9 cellular contexts compared by ENCODE assay signal in the genomic region with DNA sequence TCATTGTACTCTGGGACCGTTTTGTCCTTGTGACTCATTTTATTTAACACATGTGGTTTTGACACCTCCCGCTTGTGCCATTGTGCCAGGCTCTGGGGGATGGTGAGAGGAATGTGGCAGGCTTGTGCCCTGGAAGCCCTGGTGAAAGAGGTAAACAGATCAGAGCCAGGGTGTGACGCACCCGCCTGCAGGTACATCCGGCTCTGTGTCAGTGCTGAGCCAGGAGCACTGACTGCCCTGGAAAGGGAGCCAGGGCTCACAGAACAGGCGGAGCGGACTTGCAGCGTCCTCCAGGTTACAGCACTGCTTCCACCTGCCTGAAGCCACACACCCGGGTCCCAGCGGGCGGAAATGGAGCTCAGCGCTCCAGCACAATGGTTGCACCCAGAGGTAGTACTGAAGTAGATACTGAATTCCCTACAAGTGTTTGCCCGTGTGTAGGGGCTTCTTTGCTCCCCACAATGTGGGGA. TPM values are rescaled to one million over a fixed set of nuclear protein-coding genes. Genes with fewer than 3 reads are reported as not detected.
DNase-seq lines count a peak whose midpoint lies in the region; ATAC-seq, FAIRE-seq and TF ChIP-seq lines count a peak whose summit lies in the region.
"Had no signal": no experiment of that assay in that cellular context is flagged by ENCODE, and none has a peak within 500 bp of the region (broad histone marks: within the 10 kb centered on the region; RNA-seq: fewer than 3 reads in every experiment).

No MANE protein-coding gene starts in this region.

- H3K27ac ChIP-seq in smooth muscle cell (ENCODE audit: low read depth): no peak overlapping the region
- H3K27ac ChIP-seq: SJSA1 had no signal

- WGBS in smooth muscle cell (ENCODE audit: low lambda C conversion rate): 91% methylated on average over 13 of the region's 13 CpGs

- H3K27ac Mint-ChIP-seq in activated T-cell treated with anti-CD3 and anti-CD28 coated beads, Interleukin-2, amount 50 U/mL, for 24 hours: peak overlapping the region; percentile 80

- no peak overlapping the region for H3K9ac ChIP-seq in smooth muscle cell (ENCODE audit: low read depth)

- no peak for TF ChIP-seq CTCF in smooth muscle cell (IDR thresholded peaks at IDR 0.05; ENCODE audit: borderline replicate concordance, insufficient read depth, poor library complexity, severe bottlenecking)

- peaks cover 69% of the 10 kb centered on the region for H3K4me1 Mint-ChIP-seq in activated T-cell treated with anti-CD3 and anti-CD28 coated beads, Interleukin-2, amount 50 U/mL, for 24 hours (ENCODE audit: low read depth)

- peaks cover 3% of the 10 kb centered on the region for H3F3A ChIP-seq in smooth muscle cell (ENCODE audit: low read depth)

- H3K4me3 Mint-ChIP-seq in activated T-cell treated with anti-CD3 and anti-CD28 coated beads, Interleukin-2, amount 50 U/mL, for 24 hours: no peak overlapping the region

- H3K9me3 ChIP-seq in smooth muscle cell (replicated peaks; ENCODE audit: low read depth): no peaks in the 10 kb centered on the region
- H3K9me3 ChIP-seq: SJSA1 had no signal

- H3K9me3 Mint-ChIP-seq in activated T-cell treated with anti-CD3 and anti-CD28 coated beads, Interleukin-2, amount 50 U/mL, for 24 hours: peaks cover 2% of the 10 kb centered on the region

- peak; percentile 32 for DNase-seq in NCI-H774 (lab: John Stamatoyannopoulos, UW)
- peak; percentile 73 for DNase-seq in activated T-cell treated with anti-CD3 and anti-CD28 coated beads, Interleukin-2, amount 50 U/mL, for 24 hours
- peak; percentile 38 to 59 for DNase-seq in stimulated activated CD8-positive, alpha-beta memory T cell treated with anti-CD3 and anti-CD28 coated beads, Interleukin-4, amount 100 ng/mL, for 4 hours (ENCODE audit: low read depth in 2 of 2, low spot score in 1 of 2)
- DNase-seq in NCI-H748 (lab: John Stamatoyannopoulos, UW; ENCODE audit: unreplicated experiment): no peak
- DNase-seq in smooth muscle cell (lab: John Stamatoyannopoulos, UW; ENCODE audit: unreplicated experiment): no peak
- DNase-seq in NCI-H1930 (lab: John Stamatoyannopoulos, UW): no peak

- no peak overlapping the region for H2AFZ ChIP-seq in smooth muscle cell (ENCODE audit: low read depth)

- no peak overlapping the region for H3K4me3 ChIP-seq in smooth muscle cell
- H3K4me3 ChIP-seq: SJSA1 had no signal

- no peaks in the 10 kb centered on the region for H3K79me2 ChIP-seq in smooth muscle cell (ENCODE audit: low read depth)

- no peaks in the 10 kb centered on the region for H3K36me3 ChIP-seq in smooth muscle cell (ENCODE audit: low read depth)

- H4K20me1 ChIP-seq in smooth muscle cell (ENCODE audit: low read depth): no peaks in the 10 kb centered on the region

- H3K27me3 Mint-ChIP-seq in activated T-cell treated with anti-CD3 and anti-CD28 coated beads, Interleukin-2, amount 50 U/mL, for 24 hours: no peaks in the 10 kb centered on the region

- peak; percentile 87 for FAIRE-seq in islet of Langerhans (lab: Jason Lieb, UNC)

- no peak for ATAC-seq in HG03196 (IDR thresholded peaks at IDR 0.05; ENCODE audit: unreplicated experiment)

- H3K36me3 Mint-ChIP-seq in activated T-cell treated with anti-CD3 and anti-CD28 coated beads, Interleukin-2, amount 50 U/mL, for 24 hours (ENCODE audit: low read depth): peaks cover 66% of the 10 kb centered on the region

- no peaks in the 10 kb centered on the region for H3K27me3 ChIP-seq in smooth muscle cell (ENCODE audit: low read depth)
- H3K27me3 ChIP-seq: SJSA1 had no signal

- H3K4me1 ChIP-seq in smooth muscle cell (ENCODE audit: low read depth): peaks cover 3% of the 10 kb centered on the region

- no peak overlapping the region for H3K4me2 ChIP-seq in smooth muscle cell

RNA-seq across cellular contexts. Expression of gene CDRT15, which starts 30.6 kb away (rescaled TPM):
- not detected in 2 replicates for total RNA-seq in smooth muscle cell
- polyA plus RNA-seq in smooth muscle cell: not detected in 2 replicates
- total RNA-seq: SJSA1 had no signal

Comparison
In these comparisons a context has a peak if more than half of its experiments do, and no peak if none do; other contexts are left out.
1. DNase-seq: peak in NCI-H774 (single experiment), activated T-cell treated with anti-CD3 and anti-CD28 coated beads, Interleukin-2, amount 50 U/mL, for 24 hours (single experiment) and stimulated activated CD8-positive, alpha-beta memory T cell treated with anti-CD3 and anti-CD28 coated beads, Interleukin-4, amount 100 ng/mL, for 4 hours (2 of 2); none in NCI-H748 (single experiment), smooth muscle cell (single experiment) and NCI-H1930 (0 of 2).